In genomic region chr12:46124132-46124847, GRCh38 we compare ENCODE assay signal across 11 cellular contexts.
DNase-seq lines count a peak whose midpoint lies in the region; ATAC-seq and TF ChIP-seq lines count a peak whose summit lies in the region.
"Had no signal": no experiment of that assay in that cellular context is flagged by ENCODE, and none has a peak within 500 bp of the region (broad histone marks: within the 10 kb centered on the region; RNA-seq: fewer than 3 reads in every experiment).

No MANE protein-coding gene starts in this region.

- DNase-seq in EL (peak; percentile 6), astrocyte of the hippocampus (ENCODE audit: low read depth, low spot score) (peak; percentile 13), right lobe of liver (no peak), neuronal stem cell (ENCODE audit: low spot score) (no peak), KG1 (lab: John Stamatoyannopoulos, UW) (no peak)
- DNase-seq in activated T-cell treated with anti-CD3 and anti-CD28 coated beads, Interleukin-2, amount 50 U/mL, for 72 hours, result no peak
- no peak for DNase-seq in CD8-positive, alpha-beta T cell

- no peaks in the 10 kb centered on the region for H3K9me3 ChIP-seq in right lobe of liver
- no peaks in the 10 kb centered on the region for H3K9me3 ChIP-seq in neuronal stem cell (replicated peaks in 1 of 2; ENCODE audit: control insufficient read depth in 2 of 2, insufficient read depth in 1 of 2, low read depth in 1 of 2, low read length in 2 of 2)
- no peaks in the 10 kb centered on the region for H3K9me3 ChIP-seq in CD8-positive, alpha-beta T cell (ENCODE audit: low read length)
- H3K9me3 ChIP-seq: pancreas had no signal

- no peak overlapping the region for H3K9ac ChIP-seq in neuronal stem cell (ENCODE audit: low read depth, low read length, poor library complexity)

- H4K8ac ChIP-seq in neuronal stem cell (ENCODE audit: low read depth, low read length), result no peak overlapping the region

- H2AFZ ChIP-seq in neuronal stem cell (ENCODE audit: low read length), result no peak overlapping the region

- peaks cover 0 to 1% of the 10 kb centered on the region in 2 donors for H3K36me3 Mint-ChIP-seq in activated T-cell treated with anti-CD3 and anti-CD28 coated beads, Interleukin-2, amount 50 U/mL, for 72 hours (ENCODE audit: insufficient read depth in 2 of 2)
- H3K36me3 Mint-ChIP-seq in CD8-positive, alpha-beta T cell, result no peaks in the 10 kb centered on the region

- H3K23ac ChIP-seq in neuronal stem cell (ENCODE audit: low read depth, low read length, poor library complexity), result no peak overlapping the region

- H3K27ac ChIP-seq in right lobe of liver, result no peak overlapping the region
- H3K27ac ChIP-seq in neuronal stem cell (replicated peaks; ENCODE audit: low read length), result no peak overlapping the region
- no peak overlapping the region for H3K27ac ChIP-seq in CD8-positive, alpha-beta T cell (ENCODE audit: low read depth, low read length)
- H3K27ac ChIP-seq: pancreas had no signal

- no peaks in the 10 kb centered on the region for H3K9me3 Mint-ChIP-seq in activated T-cell treated with anti-CD3 and anti-CD28 coated beads, Interleukin-2, amount 50 U/mL, for 72 hours
- no peaks in the 10 kb centered on the region for H3K9me3 Mint-ChIP-seq in CD8-positive, alpha-beta T cell
- H3K9me3 Mint-ChIP-seq: activated T-helper 1 cell treated with anti-CD3 and anti-CD28 coated beads, Interleukin-12 subunit alpha, Interleukin-12 subunit beta, Interleukin-2, Interleukin-4 antibody, amounts not matched to agents 30 ng/mL and 10 ng/mL and 1 ng/mL, durations not matched to agents 14 hours and 24 hours and 36 hours; T-helper 1 cell treated with Interleukin-12 subunit alpha and Interleukin-12 subunit beta and Interleukin-4 antibody, amounts not matched to agents 30 μg/mL and 1 μg/mL, for 36 hours had no signal

- peak overlapping the region in 1 of 3 donors; percentile 4 for H3K4me3 ChIP-seq in right lobe of liver
- H3K4me3 ChIP-seq in neuronal stem cell (ENCODE audit: low read length in 2 of 2), result no peak overlapping the region
- no peak overlapping the region for H3K4me3 ChIP-seq in CD8-positive, alpha-beta T cell (ENCODE audit: low read depth, low read length)
- H3K4me3 ChIP-seq: pancreas had no signal

- CTCF ChIA-PET in CD8-positive, alpha-beta T cell (lab: Charles Lee), result interaction anchor here (0.6 to 5.0 kb wide), 53 partner anchors 8 to 1514 kb away, joined by 3 to 67 read pairs (median 4); partner anchors contain the start of gene SLC38A1

- no peak for TF ChIP-seq CTCF in right lobe of liver (IDR thresholded peaks at IDR 0.05)
- no peak for TF ChIP-seq CTCF in CD8-positive, alpha-beta T cell (IDR thresholded peaks at IDR 0.05)

- no peak overlapping the region for H2BK120ac ChIP-seq in neuronal stem cell (ENCODE audit: low read depth, low read length)

- peaks cover 13% of the 10 kb centered on the region for H3K27me3 Mint-ChIP-seq in activated T-cell treated with anti-CD3 and anti-CD28 coated beads, Interleukin-2, amount 50 U/mL, for 72 hours (ENCODE audit: low read depth)
- H3K27me3 Mint-ChIP-seq in CD8-positive, alpha-beta T cell (ENCODE audit: low read depth), result peaks cover 7% of the 10 kb centered on the region

- ATAC-seq in HG03354 (IDR thresholded peaks at IDR 0.05; ENCODE audit: poor library complexity, severe bottlenecking, unreplicated experiment), result peak; percentile 31
- ATAC-seq in right lobe of liver, result peak; percentile 70 to 83 (median 75)
- no peak for ATAC-seq in activated T-cell treated with anti-CD3 and anti-CD28 coated beads, Interleukin-2, amount 50 U/mL, for 72 hours (replicated peaks in 1 of 2)
- ATAC-seq in CD8-positive, alpha-beta T cell, result no peak

- no peak overlapping the region for H3K4me2 ChIP-seq in neuronal stem cell (ENCODE audit: insufficient read depth, low read length, poor library complexity, severe bottlenecking)

- 20% methylated on average over 5 of the region's 5 CpGs for WGBS in right lobe of liver (ENCODE audit: insufficient coverage, low coverage, low lambda C conversion rate, missing lambda C conversion rate)
- WGBS in neuronal stem cell (ENCODE audit: extremely low coverage in 2 of 2, insufficient read length in 2 of 2, insufficient replicate concordance in 1 of 2), 2 donors, result no CpG with 5 or more reads among the region's 5 CpGs

- no peak overlapping the region for H3K14ac ChIP-seq in neuronal stem cell (ENCODE audit: low read length)

- no peak overlapping the region for H2BK5ac ChIP-seq in neuronal stem cell (ENCODE audit: low read length)

- H3K4me3 Mint-ChIP-seq in activated T-cell treated with anti-CD3 and anti-CD28 coated beads, Interleukin-2, amount 50 U/mL, for 72 hours, result no peak overlapping the region
- no peak overlapping the region for H3K4me3 Mint-ChIP-seq in CD8-positive, alpha-beta T cell

- H2BK12ac ChIP-seq in neuronal stem cell (ENCODE audit: low read length), result no peak overlapping the region

- H3K27me3 ChIP-seq in right lobe of liver (no peaks in the 10 kb centered on the region), neuronal stem cell (ENCODE audit: control insufficient read depth in 3 of 3, insufficient read depth in 3 of 3, low read depth in 1 of 3, low read length in 3 of 3) (peaks cover 0 to 23% (median 0%) of the 10 kb centered on the region in 3 experiments)
- no peaks in the 10 kb centered on the region for H3K27me3 ChIP-seq in CD8-positive, alpha-beta T cell (ENCODE audit: insufficient read depth, low read length)
- H3K27me3 ChIP-seq: pancreas had no signal

- POLR2A ChIA-PET in CD8-positive, alpha-beta T cell (lab: Charles Lee), result interaction anchor here (0.6 to 1.8 kb wide), 9 partner anchors 33 to 280 kb away, joined by 3 to 11 read pairs (median 3); partner anchors contain the start of genes SCAF11 and SLC38A1

- H3K4me1 ChIP-seq in right lobe of liver (peaks cover 0 to 10% (median 3%) of the 10 kb centered on the region in 4 donors), neuronal stem cell (ENCODE audit: control insufficient read depth in 2 of 2, insufficient read depth in 1 of 2, low read depth in 1 of 2, low read length in 2 of 2) (no peaks in the 10 kb centered on the region)
- no peaks in the 10 kb centered on the region for H3K4me1 ChIP-seq in CD8-positive, alpha-beta T cell (ENCODE audit: insufficient read depth, low read length)

- no peak for TF ChIP-seq POLR2A in right lobe of liver (IDR thresholded peaks at IDR 0.05)

- H3K36me3 ChIP-seq in right lobe of liver (no peaks in the 10 kb centered on the region), neuronal stem cell (replicated peaks in 1 of 2; ENCODE audit: control insufficient read depth in 2 of 2, insufficient read depth in 2 of 2, low read length in 2 of 2) (no peaks in the 10 kb centered on the region)
- no peaks in the 10 kb centered on the region for H3K36me3 ChIP-seq in CD8-positive, alpha-beta T cell (ENCODE audit: insufficient read depth, low read length)
- H3K36me3 ChIP-seq: pancreas had no signal

- no peak overlapping the region for H3K27ac Mint-ChIP-seq in activated T-cell treated with anti-CD3 and anti-CD28 coated beads, Interleukin-2, amount 50 U/mL, for 72 hours
- no peak overlapping the region for H3K27ac Mint-ChIP-seq in CD8-positive, alpha-beta T cell

- H3K79me1 ChIP-seq in neuronal stem cell (ENCODE audit: low read depth, low read length), result no peaks in the 10 kb centered on the region

- H4K91ac ChIP-seq in neuronal stem cell (ENCODE audit: low read depth, low read length, poor library complexity), result no peak overlapping the region

- no peak overlapping the region for H3K4ac ChIP-seq in neuronal stem cell (ENCODE audit: low read length)

- intact Hi-C loops in right lobe of liver (cut with DNase I), result no loop called here
- intact Hi-C loops in CD8-positive, alpha-beta T cell (cut with DNase I, micrococcal nuclease), result loop anchor here (2.0 to 10.0 kb wide), 5 partner anchors 129 to 897 kb away; partner anchors contain the start of gene SCAF11 (in 2 of the 2)

- no peak overlapping the region for H3K18ac ChIP-seq in neuronal stem cell (ENCODE audit: low read length)

- no peaks in the 10 kb centered on the region for H3K4me1 Mint-ChIP-seq in activated T-cell treated with anti-CD3 and anti-CD28 coated beads, Interleukin-2, amount 50 U/mL, for 72 hours (ENCODE audit: low read depth)
- H3K4me1 Mint-ChIP-seq in CD8-positive, alpha-beta T cell (ENCODE audit: low read depth), result peaks cover 4% of the 10 kb centered on the region

- H2BK15ac ChIP-seq in neuronal stem cell (ENCODE audit: low read length), result no peak overlapping the region

- H2AK5ac ChIP-seq in neuronal stem cell (ENCODE audit: low read depth, low read length), result no peak overlapping the region

Comparison
In these comparisons a context has a peak if more than half of its experiments do, and no peak if none do; other contexts are left out.
1. DNase-seq: peak in EL (single experiment) and astrocyte of the hippocampus (single experiment); none in right lobe of liver (0 of 3), neuronal stem cell (single experiment), activated T-cell treated with anti-CD3 and anti-CD28 coated beads, Interleukin-2, amount 50 U/mL, for 72 hours (0 of 2), KG1 (single experiment) and CD8-positive, alpha-beta T cell (0 of 7).
2. ATAC-seq: peak in HG03354 (single experiment) and right lobe of liver (4 of 4); none in activated T-cell treated with anti-CD3 and anti-CD28 coated beads, Interleukin-2, amount 50 U/mL, for 72 hours (0 of 2) and CD8-positive, alpha-beta T cell (single experiment).
3. intact Hi-C loops: an anchor here in CD8-positive, alpha-beta T cell (2.0 to 10.0 kb wide); none called in right lobe of liver.